Comparison of ENCODE assay signal across 9 cellular contexts in genomic region chr10:128125416-128125943, GRCh38. TPM values are rescaled to one million over a fixed set of nuclear protein-coding genes. Genes with fewer than 3 reads are reported as not detected.
DNase-seq lines count a peak whose midpoint lies in the region; ATAC-seq, FAIRE-seq and TF ChIP-seq lines count a peak whose summit lies in the region.
"Had no signal": no experiment of that assay in that cellular context is flagged by ENCODE, and none has a peak within 500 bp of the region (broad histone marks: within the 10 kb centered on the region; RNA-seq: fewer than 3 reads in every experiment).

No MANE protein-coding gene starts in this region.

- DNase-seq in DMS 273 (lab: John Stamatoyannopoulos, UW; ENCODE audit: unreplicated experiment) (peak; percentile 24), DMS 273 treated with DMSO at 0.1 percent for 48 hours (lab: John Stamatoyannopoulos, UW) (no peak), SJSA1 (ENCODE audit: low read depth in 1 of 2, low spot score in 2 of 2) (no peak), endothelial cell of umbilical vein (ENCODE audit: low read depth, low spot score) (peak; percentile 12), cerebellum (ENCODE audit: low spot score) (no peak), NCI-H226 (no peak)

- TF ChIP-seq CTCF in endothelial cell of umbilical vein (IDR thresholded peaks at IDR 0.05; ENCODE audit: extremely low read depth in 1 of 2, insufficient read depth in 1 of 2, low read depth in 1 of 2, low read length in 2 of 2), result no peak

- peak overlapping the region; percentile 77 for H3K4me2 ChIP-seq in endothelial cell of umbilical vein (ENCODE audit: insufficient read depth, low read length)

- CTCF ChIA-PET in endothelial cell of umbilical vein (lab: Charles Lee), result interaction anchor here (0.8 to 1.3 kb wide), 3 partner anchors 9 to 13 kb away, joined by 3 to 4 read pairs (median 4); no protein-coding TSS in a partner anchor

- H3K9me3 ChIP-seq in SJSA1 (replicated peaks) (0 out of 2 replicates have a peak, but pooled peaks cover 3% of the 10 kb centered on the region), endothelial cell of umbilical vein (replicated peaks; ENCODE audit: control insufficient read depth, insufficient read depth, low read length) (no peaks in the 10 kb centered on the region), neuron (ENCODE audit: low read length) (peaks cover 2% of the 10 kb centered on the region)

- FAIRE-seq in endothelial cell of umbilical vein (lab: Jason Lieb, UNC), result no peak
- FAIRE-seq: A204.1 had no signal

- no peak for TF ChIP-seq POLR2A in endothelial cell of umbilical vein (IDR thresholded peaks at IDR 0.05; ENCODE audit: low read depth, low read length)

- peak overlapping the region; percentile 98 for H3K4me3 ChIP-seq in SJSA1
- peak overlapping the region; percentile 76 to 89 (median 84) for H3K4me3 ChIP-seq in endothelial cell of umbilical vein (replicated peaks in 1 of 3; ENCODE audit: insufficient read depth in 1 of 3, low read depth in 1 of 3, low read length in 3 of 3)
- peak overlapping the region; percentile 94 for H3K4me3 ChIP-seq in neuron (ENCODE audit: low read length)

- POLR2A ChIA-PET in endothelial cell of umbilical vein (lab: Charles Lee), result no interaction called here

- intact Hi-C loops in endothelial cell of umbilical vein (cut with micrococcal nuclease), result loop anchor here (5.0 kb wide), 1 partner anchor 113 kb away; no protein-coding TSS in a partner anchor

- H3K9ac ChIP-seq in endothelial cell of umbilical vein (replicated peaks; ENCODE audit: extremely low read depth, insufficient read depth, low read length), result peak overlapping the region; percentile 68

- peak overlapping the region; percentile 99 for H3K27ac ChIP-seq in SJSA1
- H3K27ac ChIP-seq in endothelial cell of umbilical vein (ENCODE audit: insufficient read depth, low read depth, low read length), result peak overlapping the region; percentile 57

- no peaks in the 10 kb centered on the region for H3K9me1 ChIP-seq in endothelial cell of umbilical vein (replicated peaks; ENCODE audit: control insufficient read depth, extremely low read depth, insufficient read depth, low read length)

- peaks cover 16% of the 10 kb centered on the region for H3K4me1 ChIP-seq in SJSA1 (replicated peaks)
- H3K4me1 ChIP-seq in endothelial cell of umbilical vein (ENCODE audit: control insufficient read depth, extremely low read depth, insufficient read depth, low read length), result peaks cover 34% of the 10 kb centered on the region
- H3K4me1 ChIP-seq in neuron (ENCODE audit: insufficient read depth, low read length), result peaks cover 26% of the 10 kb centered on the region

- no peaks in the 10 kb centered on the region for H3K27me3 ChIP-seq in SJSA1 (replicated peaks)
- no peaks in the 10 kb centered on the region for H3K27me3 ChIP-seq in endothelial cell of umbilical vein (ENCODE audit: control insufficient read depth in 2 of 2, insufficient read depth in 2 of 2, low read length in 2 of 2)
- H3K27me3 ChIP-seq in neuron (ENCODE audit: insufficient read depth, low read length), result peaks cover 2% of the 10 kb centered on the region

- H4K20me1 ChIP-seq in endothelial cell of umbilical vein (replicated peaks; ENCODE audit: control insufficient read depth, extremely low read depth, insufficient read depth, low read length), result no peaks in the 10 kb centered on the region

- dilution Hi-C loops in endothelial cell of umbilical vein (cut with MboI; ENCODE audit: extremely low pct_ligation_motif_present, low sequenced_read_pairs), result no loop called here

- no TSS peak for BruUV-seq in endothelial cell of umbilical vein (replicated peaks; lab: Mats Ljungman, UMichigan)

- H3K36me3 ChIP-seq in SJSA1 (peaks cover 52% of the 10 kb centered on the region), endothelial cell of umbilical vein (ENCODE audit: control insufficient read depth in 2 of 2, extremely low read depth in 1 of 2, insufficient read depth in 2 of 2, low read length in 2 of 2) (peaks cover 0 to 8% of the 10 kb centered on the region in 2 experiments), neuron (ENCODE audit: insufficient read depth, low read length) (peaks cover 25% of the 10 kb centered on the region)

- no peak for ATAC-seq in HG02970 (IDR thresholded peaks at IDR 0.05; ENCODE audit: low FRiP score, unreplicated experiment)

- H2AFZ ChIP-seq in endothelial cell of umbilical vein (ENCODE audit: low read depth, low read length) (peak overlapping the region; percentile 89), neuron (ENCODE audit: low read depth, low read length) (peak overlapping the region; percentile 72)

- H3K79me2 ChIP-seq in endothelial cell of umbilical vein (ENCODE audit: control insufficient read depth, insufficient read depth, low read length), result peaks cover 54% of the 10 kb centered on the region

TF ChIP-seq in endothelial cell of umbilical vein, 7 proteins besides CTCF, POLR2A, EP300 and RAD21:
- TF ChIP-seq MAX (IDR thresholded peaks at IDR 0.05; ENCODE audit: insufficient read depth, insufficient read length), result no peak
- no peak for TF ChIP-seq EZH2 (IDR thresholded peaks at IDR 0.05; ENCODE audit: borderline replicate concordance, low read depth, low read length, severe bottlenecking)
- TF ChIP-seq JUN (IDR thresholded peaks at IDR 0.05; ENCODE audit: borderline replicate concordance, insufficient read depth, insufficient read length, low read depth), result no peak
- TF ChIP-seq GATA2 (IDR thresholded peaks at IDR 0.05; ENCODE audit: insufficient read depth, insufficient read length, low read depth, low read length), result no peak
- no peak for TF ChIP-seq POLR2AphosphoS5 (IDR thresholded peaks at IDR 0.05; ENCODE audit: insufficient read depth, low read depth, low read length)
- TF ChIP-seq MYC (IDR thresholded peaks at IDR 0.05; ENCODE audit: low read depth, low read length), result no peak
- TF ChIP-seq FOS (IDR thresholded peaks at IDR 0.05; ENCODE audit: borderline replicate concordance, insufficient read depth, low read length), result no peak
TF ChIP-seq in endothelial cell of umbilical vein: peak in this region for 0.

RNA-seq across cellular contexts. Expression of gene MKI67, which starts 0.7 kb away (rescaled TPM):
- 26.7 and 50.4 TPM in 2 replicates for total RNA-seq in SJSA1 (2014; rRNA removed; shearing (Covaris generic))
- total RNA-seq in endothelial cell of umbilical vein, result 101 and 125 TPM in 2 replicates
- polyA plus RNA-seq in endothelial cell of umbilical vein, result 12.8 and 16.2 TPM in 2 replicates
- 27.8 and 31.1 TPM in 2 replicates for polyA plus RNA-seq in endothelial cell of umbilical vein (2011; cell fraction: cytosol; rRNA removed)
- 50.6 and 62.0 TPM in 2 replicates for polyA plus RNA-seq in endothelial cell of umbilical vein (2011; cell fraction: nucleus; rRNA removed)
- polyA plus RNA-seq in endothelial cell of umbilical vein (2012), result 23.9 and 62.4 TPM in 2 replicates
- 20.7 and 23.3 TPM in 2 replicates for polyA minus RNA-seq in endothelial cell of umbilical vein
- 82.4 TPM for polyA minus RNA-seq in endothelial cell of umbilical vein (2011; cell fraction: cytosol; rRNA and poly(A)+ RNA removed)
- polyA minus RNA-seq in endothelial cell of umbilical vein (2011; cell fraction: nucleus; rRNA and poly(A)+ RNA removed), result 30.8 and 46.4 TPM in 2 replicates
- 13.6 TPM for total RNA-seq in cerebellum

Comparison
In these comparisons a context has a peak if more than half of its experiments do, and no peak if none do; other contexts are left out.
1. DNase-seq: peak in DMS 273 (single experiment) and endothelial cell of umbilical vein (single experiment); none in DMS 273 treated with DMSO at 0.1 percent for 48 hours (single experiment), SJSA1 (0 of 2), cerebellum (single experiment) and NCI-H226 (single experiment).
2. Peak in every context shown above with its lines, with median percentiles within 50 percentile points of each other: H3K4me3 ChIP-seq.